In the genomic region with DNA sequence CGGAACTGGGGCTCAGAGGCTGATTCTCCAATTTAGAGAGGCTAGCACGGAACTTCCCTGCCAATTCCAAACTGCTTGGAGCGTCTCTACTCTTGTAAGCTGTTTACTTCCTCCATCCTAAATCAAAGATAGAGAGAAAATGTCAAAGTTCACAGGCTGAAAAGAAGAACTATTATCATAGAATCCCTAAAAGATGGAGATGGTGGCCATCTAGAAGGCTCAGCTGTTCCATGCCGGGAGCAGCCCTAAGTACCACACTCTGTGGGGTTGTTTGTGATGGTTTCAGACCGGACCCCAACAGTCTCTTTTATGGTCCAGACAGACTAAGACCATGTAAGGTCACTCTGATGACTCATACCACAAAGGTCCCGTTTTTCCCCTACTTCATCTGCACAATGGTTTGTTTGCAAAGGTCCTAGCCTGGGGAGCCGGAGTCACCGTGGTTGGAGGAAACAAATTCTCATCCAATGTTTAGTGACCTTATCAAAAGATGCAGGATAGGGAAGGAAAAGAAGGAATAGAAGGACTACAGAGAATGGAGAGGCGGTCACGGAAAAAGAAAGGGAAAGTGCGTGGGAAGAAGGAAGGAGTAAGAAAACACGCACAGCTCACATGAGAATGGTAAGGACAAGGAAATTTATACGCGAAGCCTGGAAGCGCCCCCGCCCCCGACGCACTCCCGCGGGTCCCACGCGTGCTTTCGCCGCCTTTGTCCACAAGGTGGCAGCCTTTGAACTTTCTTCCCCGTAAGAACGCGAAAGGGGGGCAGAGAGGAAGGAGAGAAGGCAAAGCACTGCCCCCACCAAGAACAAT, we compare ENCODE assay signal across 8 cellular contexts. TPM values are rescaled to one million over a fixed set of nuclear protein-coding genes. Genes with fewer than 3 reads are reported as not detected.
A peak's percentile ranks its signal among the peaks of the same experiment; 100 is the strongest.
DNase-seq lines count a peak whose midpoint lies in the region; ATAC-seq and TF ChIP-seq lines count a peak whose summit lies in the region.

No MANE protein-coding gene starts in this region.

- DNase-seq in GM10266 (ENCODE audit: extremely low spot score) = peak; percentile 54
- DNase-seq in NCI-H1417 treated with DMSO at 0.1 percent for 48 hours (lab: John Stamatoyannopoulos, UW) = peak; percentile 32
- peak; percentile 26 for DNase-seq in activated CD4-positive, alpha-beta T cell treated with anti-CD3 and anti-CD28 coated beads for 1 hour
- DNase-seq in dermis blood vessel endothelial cell = peak; percentile 61
- DNase-seq in lower leg skin (ENCODE audit: low spot score in 2 of 2) = peak; percentile 58 to 93
- peak; percentile 24 to 33 for DNase-seq in stimulated activated CD4-positive, alpha-beta T cell treated with anti-CD3 and anti-CD28 coated beads, Interleukin-4, amount 100 ng/mL, for 48 hours (ENCODE audit: low read depth in 2 of 2)

- peak; percentile 88 for TF ChIP-seq CTCF in 22Rv1 (IDR thresholded peaks at IDR 0.05)
- TF ChIP-seq CTCF in GM10266 (IDR thresholded peaks at IDR 0.05; ENCODE audit: control insufficient read depth, insufficient read depth, low read depth, missing control alignments) = peak; percentile 63
- peak in 1 of 3 donors; percentile 45 for TF ChIP-seq CTCF in lower leg skin (IDR thresholded peaks at IDR 0.05)

- no peak overlapping the region for H3K27ac ChIP-seq in 22Rv1

- no peak for ATAC-seq in GM19467 (IDR thresholded peaks at IDR 0.05; ENCODE audit: unreplicated experiment)

- TF ChIP-seq POLR2A in lower leg skin (IDR thresholded peaks at IDR 0.05) = no peak

- intact Hi-C loops in lower leg skin (cut with DNase I; ENCODE audit: low total_unique reads) = loop anchor here (5.0 kb wide), 1 partner anchor 295 kb away; no protein-coding TSS in a partner anchor

- WGBS in lower leg skin, 2 donors = 11 to 13% methylated on average over 27 of the region's 27 CpGs

- H3K4me3 ChIP-seq in lower leg skin (ENCODE audit: low read depth, poor library complexity, severe bottlenecking) = peak overlapping the region; percentile 79

RNA-seq across cellular contexts. Expression of a gene that starts 0.5 kb away (rescaled TPM):
- total RNA-seq in dermis blood vessel endothelial cell (0.42 and 0.68 TPM in 2 replicates), lower leg skin (10 to 100 TPM; 43.3 to 56.7 (median 52.7) TPM)

RNA-seq across cellular contexts. Expression of a gene that starts 38.1 kb away (rescaled TPM):
- total RNA-seq in dermis blood vessel endothelial cell = not detected in 2 replicates
- not detected for total RNA-seq in lower leg skin

RNA-seq across cellular contexts. Expression of a gene that starts 59.8 kb away (rescaled TPM):
- total RNA-seq in dermis blood vessel endothelial cell = not detected in 2 replicates
- not detected for total RNA-seq in lower leg skin

Comparison
In these comparisons a context has a peak if more than half of its experiments do, and no peak if none do; other contexts are left out.
1. RNA of a gene that starts 0.5 kb away (total RNA-seq): 43.3 to 56.7 TPM in lower leg skin; 0.42 to 0.68 TPM in dermis blood vessel endothelial cell; every median in the first group is over 10 times any median in the second.
2. Peak in every context shown above with its lines, with median percentiles within 50 percentile points of each other: DNase-seq.